In genomic region chr18:8667846-8668245, GRCh38 we compare ENCODE assay signal across 21 cellular contexts. TPM values are rescaled to one million over a fixed set of nuclear protein-coding genes. Genes with fewer than 3 reads are reported as not detected.
A peak's percentile ranks its signal among the peaks of the same experiment; 100 is the strongest.
DNase-seq lines count a peak whose midpoint lies in the region; ATAC-seq, FAIRE-seq and TF ChIP-seq lines count a peak whose summit lies in the region.
"Had no signal": no experiment of that assay in that cellular context is flagged by ENCODE, and none has a peak within 500 bp of the region (broad histone marks: within the 10 kb centered on the region; RNA-seq: fewer than 3 reads in every experiment).

No MANE protein-coding gene starts in this region.

- 85 to 92% methylated on average over 3 of the region's 3 CpGs for WGBS in GM23248 (ENCODE audit: low coverage in 1 of 2, low lambda C conversion rate in 2 of 2, missing lambda C conversion rate in 2 of 2), 2 experiments
- 80% methylated on average over 3 of the region's 3 CpGs for WGBS in right lobe of liver (ENCODE audit: insufficient coverage, low coverage, low lambda C conversion rate, missing lambda C conversion rate)

- no peak overlapping the region for H3K4me3 Mint-ChIP-seq in astrocyte (ENCODE audit: unreplicated experiment)
- H3K4me3 Mint-ChIP-seq: CD14-positive monocyte had no signal

- no peaks in the 10 kb centered on the region for H3K27me3 ChIP-seq in GM23248 (replicated peaks; ENCODE audit: insufficient read depth)
- no peaks in the 10 kb centered on the region for H3K27me3 ChIP-seq in astrocyte (ENCODE audit: insufficient read depth, low read length)
- H3K27me3 ChIP-seq in right lobe of liver, result no peaks in the 10 kb centered on the region

- no peaks in the 10 kb centered on the region for H4K20me1 ChIP-seq in GM23248 (ENCODE audit: insufficient read depth)
- no peaks in the 10 kb centered on the region for H4K20me1 ChIP-seq in astrocyte (ENCODE audit: insufficient read depth, low read length)

- H3F3A ChIP-seq in GM23248 (ENCODE audit: insufficient read depth), result peaks cover 11% of the 10 kb centered on the region; the same call in 1 of the 2 replicates

- H3K36me3 ChIP-seq in GM23248 (ENCODE audit: low read depth) (no peaks in the 10 kb centered on the region), astrocyte (ENCODE audit: insufficient read depth, low read length) (no peaks in the 10 kb centered on the region), right lobe of liver (no peaks in the 10 kb centered on the region)

- H2AFZ ChIP-seq in GM23248, result no peak overlapping the region
- no peak overlapping the region for H2AFZ ChIP-seq in astrocyte (ENCODE audit: low read depth, low read length)

- H3K4me1 ChIP-seq in GM23248 (ENCODE audit: insufficient read depth) (peaks cover 13% of the 10 kb centered on the region; the same call in 1 of the 2 replicates), astrocyte (ENCODE audit: insufficient read depth, low read length) (peaks cover 11% of the 10 kb centered on the region), right lobe of liver (no peaks in the 10 kb centered on the region)

- no peak for TF ChIP-seq CTCF in astrocyte (IDR thresholded peaks at IDR 0.05; ENCODE audit: insufficient read depth, low read depth, low read length)
- no peak for TF ChIP-seq CTCF in right lobe of liver (IDR thresholded peaks at IDR 0.05)

- ATAC-seq in GM18870 (IDR thresholded peaks at IDR 0.05; ENCODE audit: unreplicated experiment) (no peak), right lobe of liver (no peak)
- ATAC-seq: PC-3 had no signal

- no peak for TF ChIP-seq POLR2A in right lobe of liver (IDR thresholded peaks at IDR 0.05)

- H3K27me3 Mint-ChIP-seq in astrocyte (ENCODE audit: low read depth, unreplicated experiment), result peaks cover 1% of the 10 kb centered on the region

- peak; percentile 38 for DNase-seq in GM23248
- DNase-seq in astrocyte (ENCODE audit: low read depth), result peak; percentile 39
- peak; percentile 34 for DNase-seq in fibroblast of gingiva (ENCODE audit: low read depth)
- DNase-seq in skeletal muscle cell (ENCODE audit: low read depth), result peak; percentile 52
- DNase-seq in NCI-H2171 (lab: John Stamatoyannopoulos, UW), result no peak
- DNase-seq in MV-4-11 (lab: John Stamatoyannopoulos, UW), result no peak
- DNase-seq in right lobe of liver, result no peak
- DNase-seq: ACHN, DMS 273 treated with DMSO at 0.1 percent for 48 hours, DND-41, GDM1, GOT3, NCI-H1417 treated with DMSO at 0.1 percent for 48 hours, NCI-H187 treated with DMSO at 0.1 percent for 48 hours, NCI-H526, PC-3, RPMI8226, SIG-M5 had no signal

- H3K9me3 ChIP-seq in GM23248 (ENCODE audit: low read depth), result no peaks in the 10 kb centered on the region
- H3K9me3 ChIP-seq in astrocyte (ENCODE audit: insufficient read depth, low read depth, low read length), result no peaks in the 10 kb centered on the region
- H3K9me3 ChIP-seq in right lobe of liver, result no peaks in the 10 kb centered on the region

- H3K27ac ChIP-seq in GM23248, result no peak overlapping the region
- H3K27ac ChIP-seq in astrocyte (ENCODE audit: low read depth, low read length), result no peak overlapping the region
- no peak overlapping the region for H3K27ac ChIP-seq in right lobe of liver
- H3K27ac ChIP-seq: KMS-11 had no signal

- no peak for FAIRE-seq in astrocyte (lab: Jason Lieb, UNC)

- no peak overlapping the region for H3K27ac Mint-ChIP-seq in astrocyte (ENCODE audit: unreplicated experiment)
- H3K27ac Mint-ChIP-seq: CD14-positive monocyte had no signal

- no peaks in the 10 kb centered on the region for H3K9me3 Mint-ChIP-seq in astrocyte (ENCODE audit: unreplicated experiment)

- no peaks in the 10 kb centered on the region for H3K9me2 ChIP-seq in GM23248 (ENCODE audit: insufficient read depth)

- H3K9ac ChIP-seq in GM23248 (no peak overlapping the region), astrocyte (ENCODE audit: low read length) (no peak overlapping the region)
- H3K9ac ChIP-seq: KMS-11 had no signal

- peaks cover 8% of the 10 kb centered on the region for H3K4me1 Mint-ChIP-seq in astrocyte (ENCODE audit: low read depth, unreplicated experiment)
- H3K4me1 Mint-ChIP-seq: CD14-positive monocyte had no signal

- H3K79me2 ChIP-seq in GM23248 (ENCODE audit: insufficient read depth), result no peaks in the 10 kb centered on the region
- no peaks in the 10 kb centered on the region for H3K79me2 ChIP-seq in astrocyte (ENCODE audit: insufficient read depth, low read length)

- in situ Hi-C loops in GM23248 (cut with MboI), result no loop called here

- H3K4me3 ChIP-seq in GM23248 (no peak overlapping the region), astrocyte (ENCODE audit: insufficient read depth, low read depth, low read length) (no peak overlapping the region), skeletal muscle cell (ENCODE audit: low read depth, low read length) (no peak overlapping the region), right lobe of liver (no peak overlapping the region)

- intact Hi-C loops in right lobe of liver (cut with DNase I), result no loop called here

- H3K4me2 ChIP-seq in GM23248 (ENCODE audit: unreplicated experiment) (no peak overlapping the region), astrocyte (ENCODE audit: low read length) (no peak overlapping the region)
- H3K4me2 ChIP-seq: KMS-11 had no signal

- no peaks in the 10 kb centered on the region for H3K36me3 Mint-ChIP-seq in astrocyte (ENCODE audit: low read depth, unreplicated experiment)
- H3K36me3 Mint-ChIP-seq: CD14-positive monocyte had no signal

RNA-seq across cellular contexts. Expression of gene MTCL1, which starts 37.5 kb away (rescaled TPM):
- 34.4 and 36.9 TPM in 2 replicates for total RNA-seq in GM23248 (2014; rRNA removed; shearing (Covaris generic))
- 7.8 and 10.3 TPM in 2 replicates for polyA plus RNA-seq in GM23248 (2016; fragmentation: Nextera tagmentation; extraction: Ambion mirVana)
- total RNA-seq in astrocyte (48.6 and 59.3 TPM in 2 replicates), right lobe of liver (1 to 10 TPM; 1.4 to 7.4 (median 3.6) TPM)
- polyA plus RNA-seq: CD14-positive monocyte had no signal

RNA-seq across cellular contexts. Expression of gene RAB12, which starts 58.6 kb away (rescaled TPM):
- 61.6 and 73.8 TPM in 2 replicates for total RNA-seq in GM23248 (2014; rRNA removed; shearing (Covaris generic))
- polyA plus RNA-seq in GM23248 (2016; fragmentation: Nextera tagmentation; extraction: Ambion mirVana), result 4.1 and 4.4 TPM in 2 replicates
- total RNA-seq in astrocyte, result 49.4 and 52.6 TPM in 2 replicates
- 10 to 100 TPM; 16.5 to 26.5 (median 22.6) TPM for total RNA-seq in right lobe of liver

Comparison
In these comparisons a context has a peak if more than half of its experiments do, and no peak if none do; other contexts are left out.
1. DNase-seq: peak in GM23248 (single experiment), astrocyte (single experiment), fibroblast of gingiva (single experiment) and skeletal muscle cell (single experiment); none in NCI-H2171 (single experiment), MV-4-11 (single experiment) and right lobe of liver (0 of 3).